ENCODE assay signal across 1 cellular context in genomic region chr2:232204457-232204931, GRCh38.
TF ChIP-seq lines count a peak whose summit lies in the region.

No MANE protein-coding gene starts in this region.

TF ChIP-seq in HepG2, 621 proteins besides CTCF, POLR2A, EP300 and RAD21 (continued from another document and continues in another):
- TF ChIP-seq PAXIP1 (CRISPR knock-in tag; conservative IDR thresholded peaks at IDR 0.05) (0 out of 2 replicates have a peak, but pooled peaks have one; percentile 30), YEATS4 (CRISPR knock-in tag; IDR thresholded peaks at IDR 0.05; ENCODE audit: borderline replicate concordance) (no peak), ZNF235 (CRISPR knock-in tag; IDR thresholded peaks at IDR 0.05; ENCODE audit: borderline replicate concordance) (no peak), FOXK1 (CRISPR knock-in tag; IDR thresholded peaks at IDR 0.05; ENCODE audit: borderline replicate concordance, low read depth) (no peak), SMC3 (IDR thresholded peaks at IDR 0.05; ENCODE audit: low read length) (no peak), TIGD3 (CRISPR knock-in tag; IDR thresholded peaks at IDR 0.05; ENCODE audit: borderline replicate concordance) (no peak), NCOA1 (CRISPR knock-in tag; IDR thresholded peaks at IDR 0.05) (no peak), SIN3B (IDR thresholded peaks at IDR 0.05; ENCODE audit: low read length) (no peak), GRHL1 (CRISPR knock-in tag; conservative IDR thresholded peaks at IDR 0.05) (no peak), CREB3 (CRISPR knock-in tag; IDR thresholded peaks at IDR 0.05) (no peak), KLF11 (CRISPR knock-in tag; IDR thresholded peaks at IDR 0.05) (no peak), NFIC (IDR thresholded peaks at IDR 0.05; ENCODE audit: low read length) (no peak), ZNF687 (CRISPR knock-in tag; IDR thresholded peaks at IDR 0.05) (peak; percentile 38), GMEB2 (CRISPR knock-in tag; IDR thresholded peaks at IDR 0.05; ENCODE audit: low read depth) (no peak), MXD1 (CRISPR knock-in tag; IDR thresholded peaks at IDR 0.05) (no peak), ZNF34 (CRISPR knock-in tag; IDR thresholded peaks at IDR 0.05; ENCODE audit: borderline replicate concordance) (no peak), NR2F1 (CRISPR knock-in tag; IDR thresholded peaks at IDR 0.05) (no peak), PATZ1 (CRISPR knock-in tag; IDR thresholded peaks at IDR 0.05) (0 out of 2 replicates have a peak, but pooled peaks have one; percentile 27), SOX13 (IDR thresholded peaks at IDR 0.05) (no peak), SOX13 (CRISPR knock-in tag; conservative IDR thresholded peaks at IDR 0.05 in 1 of 2, IDR thresholded peaks at IDR 0.05 in 1 of 2) (peak in 1 of 2 experiments; percentile 94; a peak in 2 of 4 replicates), POLR2AphosphoS5 (IDR thresholded peaks at IDR 0.05; ENCODE audit: low read depth, low read length) (no peak), ZFP91 (CRISPR knock-in tag; IDR thresholded peaks at IDR 0.05; ENCODE audit: borderline replicate concordance) (peak; percentile 30; the same call in 1 of the 2 replicates), TAF1 (CRISPR knock-in tag; IDR thresholded peaks at IDR 0.05) (0 out of 2 replicates have a peak, but pooled peaks have one; percentile 27), ZNF292 (CRISPR knock-in tag; IDR thresholded peaks at IDR 0.05; ENCODE audit: borderline replicate concordance, low read depth) (no peak), NAIF1 (CRISPR knock-in tag; IDR thresholded peaks at IDR 0.05; ENCODE audit: borderline replicate concordance) (no peak), ZFY (CRISPR knock-in tag; IDR thresholded peaks at IDR 0.05) (no peak), ARID4A (CRISPR knock-in tag; IDR thresholded peaks at IDR 0.05; ENCODE audit: borderline replicate concordance) (no peak), ATF1 (CRISPR knock-in tag; IDR thresholded peaks at IDR 0.05) (no peak), ZMYM2 (CRISPR knock-in tag; IDR thresholded peaks at IDR 0.05) (no peak), AHR (CRISPR knock-in tag; IDR thresholded peaks at IDR 0.05) (no peak), DMAP1 (CRISPR knock-in tag; IDR thresholded peaks at IDR 0.05) (0 out of 2 replicates have a peak, but pooled peaks have one; percentile 38), FOXM1 (CRISPR knock-in tag; IDR thresholded peaks at IDR 0.05) (no peak)
